18 cellular contexts compared by ENCODE assay signal in genomic region chr7:130256716-130257115, GRCh38. TPM values are rescaled to one million over a fixed set of nuclear protein-coding genes. Genes with fewer than 3 reads are reported as not detected.
DNase-seq lines count a peak whose midpoint lies in the region; ATAC-seq, FAIRE-seq and TF ChIP-seq lines count a peak whose summit lies in the region.
"Had no signal": no experiment of that assay in that cellular context is flagged by ENCODE, and none has a peak within 500 bp of the region (broad histone marks: within the 10 kb centered on the region; RNA-seq: fewer than 3 reads in every experiment).

No MANE protein-coding gene starts in this region.

- H3K9ac ChIP-seq in HUES64 (ENCODE audit: low read depth, low read length), result no peak overlapping the region
- H3K9ac ChIP-seq in H1 (replicated peaks in 1 of 4; ENCODE audit: extremely low read depth in 1 of 4, low read depth in 3 of 4, low read length in 3 of 4), result no peak overlapping the region
- peak overlapping the region; percentile 7; the same call in 1 of the 2 replicates for H3K9ac ChIP-seq in iPS-20b (ENCODE audit: low read depth, low read length)
- H3K9ac ChIP-seq in PC-3 (ENCODE audit: low read length), result no peak overlapping the region
- H3K9ac ChIP-seq: BLaER1 treated with 17β-estradiol and CSF1 and Interleukin-3, amounts not matched to agents 10 nM and 100 nM had no signal

- H3K9me2 ChIP-seq in PC-3 (replicated peaks; ENCODE audit: low read length), result no peaks in the 10 kb centered on the region

- no peak for FAIRE-seq in H1 (lab: Jason Lieb, UNC)

- no peaks in the 10 kb centered on the region for H4K20me1 ChIP-seq in H1 (replicated peaks in 1 of 2; ENCODE audit: control insufficient read depth in 1 of 2, insufficient read depth in 2 of 2, low read length in 2 of 2)
- no peaks in the 10 kb centered on the region for H4K20me1 ChIP-seq in PC-3 (ENCODE audit: low read length)
- H4K20me1 ChIP-seq: BLaER1 treated with 17β-estradiol and CSF1 and Interleukin-3, amounts not matched to agents 10 nM and 100 nM had no signal

- H3K79me2 ChIP-seq in H1 (ENCODE audit: control insufficient read depth in 1 of 2, insufficient read depth in 2 of 2, low read length in 2 of 2) (no peaks in the 10 kb centered on the region), PC-3 (ENCODE audit: low read length) (no peaks in the 10 kb centered on the region)

- no peak for TF ChIP-seq CTCF in H1 (IDR thresholded peaks at IDR 0.05; ENCODE audit: control extremely low read depth in 1 of 3, insufficient read depth in 1 of 3, low read depth in 1 of 3, low read length in 3 of 3)
- TF ChIP-seq CTCF in PC-3 (conservative IDR thresholded peaks at IDR 0.05; ENCODE audit: low read depth, low read length), result no peak
- no peak for TF ChIP-seq CTCF in mesothelial cell of epicardium (IDR thresholded peaks at IDR 0.05; ENCODE audit: unreplicated experiment)

- peaks cover 28% of the 10 kb centered on the region; the same call in 1 of the 2 replicates for H3K4me1 ChIP-seq in HUES64 (ENCODE audit: insufficient read depth, low read length)
- H3K4me1 ChIP-seq in H1 (replicated peaks in 1 of 4; ENCODE audit: control insufficient read depth in 3 of 4, insufficient read depth in 4 of 4, low read length in 3 of 4), result peaks cover 0 to 6% (median 2%) of the 10 kb centered on the region in 4 experiments; a peak in 3 of 7 replicates
- peaks cover 19% of the 10 kb centered on the region for H3K4me1 ChIP-seq in iPS-20b (ENCODE audit: insufficient read depth, low read length)
- H3K4me1 ChIP-seq in PC-3 (ENCODE audit: insufficient read depth, low read length), result no peaks in the 10 kb centered on the region
- H3K4me1 ChIP-seq: BLaER1 treated with 17β-estradiol and CSF1 and Interleukin-3, amounts not matched to agents 10 nM and 100 nM had no signal

- H3K27ac ChIP-seq in HUES64 (ENCODE audit: low read depth, low read length) (peak overlapping the region; percentile 53; the same call in 1 of the 2 replicates), H1 (ENCODE audit: low read depth, low read length) (no peak overlapping the region), iPS-20b (ENCODE audit: low read length) (no peak overlapping the region), PC-3 (ENCODE audit: low read length) (no peak overlapping the region)
- H3K27ac ChIP-seq: BLaER1 treated with 17β-estradiol and CSF1 and Interleukin-3, amounts not matched to agents 10 nM and 100 nM had no signal

- no peak overlapping the region for H4K5ac ChIP-seq in H1 (ENCODE audit: insufficient read length, low read depth, low read length)

- peak overlapping the region; percentile 88 for H4K91ac ChIP-seq in H1 (replicated peaks; ENCODE audit: insufficient read length, low read length)

- no peak overlapping the region for H2AK5ac ChIP-seq in H1 (ENCODE audit: low read depth, low read length)

- no peaks in the 10 kb centered on the region for H3K79me1 ChIP-seq in H1 (ENCODE audit: low read depth, low read length)

- H3K9me3 ChIP-seq in HUES64 (ENCODE audit: insufficient read depth, low read depth, low read length), result peaks cover 36% of the 10 kb centered on the region
- peaks cover 7 to 24% of the 10 kb centered on the region in 2 experiments; a peak in 3 of 4 replicates for H3K9me3 ChIP-seq in H1 (ENCODE audit: insufficient read depth in 2 of 2, low read depth in 1 of 2, low read length in 1 of 2)
- H3K9me3 ChIP-seq in iPS-20b (ENCODE audit: insufficient read depth, low read depth, low read length), result peaks cover 15% of the 10 kb centered on the region; the same call in 1 of the 2 replicates
- H3K9me3 ChIP-seq in PC-3 (ENCODE audit: low read length), result peaks cover 15% of the 10 kb centered on the region

- BruUV-seq in PC-3 (replicated peaks; lab: Mats Ljungman, UMichigan), result no TSS peak

- no peaks in the 10 kb centered on the region for H3K4me1 Mint-ChIP-seq in mesothelial cell of epicardium

- no peak for ATAC-seq in HG03135 (IDR thresholded peaks at IDR 0.05; ENCODE audit: unreplicated experiment)
- no peak for ATAC-seq in PC-3

- no peak overlapping the region for H3K18ac ChIP-seq in H1 (ENCODE audit: extremely low read depth, low read length)

- no peak for TF ChIP-seq EP300 in H1 (IDR thresholded peaks at IDR 0.05; ENCODE audit: borderline replicate concordance in 1 of 2, low read depth in 2 of 2, low read length in 2 of 2)

- POLR2A ChIA-PET in H1 (lab: Charles Lee; ENCODE audit: partially characterized antibody), result interaction anchor here (2.3 kb wide), 1 partner anchor 16 kb away, joined by 12 read pairs; no protein-coding TSS in a partner anchor
- POLR2A ChIA-PET in PC-3 (lab: Charles Lee; ENCODE audit: unreplicated experiment), result no interaction called here

- TF ChIP-seq POLR2A in H1 (IDR thresholded peaks at IDR 0.05; ENCODE audit: control extremely low read depth in 1 of 2, low read depth in 2 of 2, low read length in 2 of 2), result no peak

- H2BK20ac ChIP-seq in H1 (ENCODE audit: low read length), result 0 out of 2 replicates have a peak overlapping the region, but pooled peaks have one; percentile 18

- H2BK120ac ChIP-seq in H1 (replicated peaks; ENCODE audit: low read depth, low read length), result no peak overlapping the region

- H3K23ac ChIP-seq in H1 (ENCODE audit: insufficient read length), result no peak overlapping the region

- H3K56ac ChIP-seq in H1 (replicated peaks; ENCODE audit: insufficient read length, low read depth, low read length), result no peak overlapping the region

- no peak overlapping the region for H3K4ac ChIP-seq in H1 (replicated peaks; ENCODE audit: insufficient read length, low read depth, low read length)

- DNase-seq in H7, result peak; percentile 29
- DNase-seq in H1 (ENCODE audit: low read depth in 1 of 2, low spot score in 2 of 2), result no peak
- no peak for DNase-seq in PC-3
- no peak for DNase-seq in NCI-H2227 treated with DMSO at 0.1 percent for 48 hours (lab: John Stamatoyannopoulos, UW)
- DNase-seq in mesothelial cell of epicardium (ENCODE audit: low spot score in 2 of 2, unreplicated experiment in 2 of 2), result no peak
- DNase-seq: ACHN; Calu3; CD4-positive, alpha-beta T cell; DMS 273 treated with DMSO at 0.1 percent for 48 hours had no signal

- peaks cover 44% of the 10 kb centered on the region for H3K9me3 Mint-ChIP-seq in mesothelial cell of epicardium

- H4K8ac ChIP-seq in H1 (ENCODE audit: extremely low read depth, insufficient read depth, low read length), result no peak overlapping the region

- WGBS in HUES64, result 40% methylated on average over 2 of the region's 2 CpGs
- 76% methylated on average over 2 of the region's 2 CpGs; no CpG with 5 or more reads in 1 of the 2 experiments for WGBS in H1 (ENCODE audit: extremely low coverage in 1 of 2, insufficient coverage in 1 of 2, insufficient read length in 1 of 2, insufficient replicate concordance in 2 of 2, low coverage in 1 of 2, low lambda C conversion rate in 2 of 2, missing lambda C conversion rate in 1 of 2), 2 experiments

- no peaks in the 10 kb centered on the region for H3K23me2 ChIP-seq in H1 (ENCODE audit: low read depth, low read length)

- H3K4me2 ChIP-seq in H1 (ENCODE audit: insufficient read depth in 1 of 2, low read depth in 2 of 2, low read length in 2 of 2) (no peak overlapping the region), PC-3 (ENCODE audit: low read length) (no peak overlapping the region)
- H3K4me2 ChIP-seq: BLaER1 treated with 17β-estradiol and CSF1 and Interleukin-3, amounts not matched to agents 10 nM and 100 nM had no signal

- no peak overlapping the region for H3K27ac Mint-ChIP-seq in mesothelial cell of epicardium
- H3K27ac Mint-ChIP-seq: CD4-positive, alpha-beta T cell had no signal

- H3K36me3 ChIP-seq in H7 (replicated peaks; ENCODE audit: control insufficient read depth, insufficient read depth, low read length) (no peaks in the 10 kb centered on the region), HUES64 (ENCODE audit: insufficient read depth, low read length) (no peaks in the 10 kb centered on the region), H1 (ENCODE audit: control insufficient read depth in 2 of 4, insufficient read depth in 4 of 4, low read length in 3 of 4) (peaks cover 0 to 2% (median 0%) of the 10 kb centered on the region in 4 experiments; a peak in 1 of 8 replicates), iPS-20b (ENCODE audit: insufficient read depth, low read depth, low read length) (no peaks in the 10 kb centered on the region), PC-3 (ENCODE audit: low read depth, low read length) (no peaks in the 10 kb centered on the region; the same call in 1 of the 2 replicates)
- H3K36me3 ChIP-seq: BLaER1 treated with 17β-estradiol and CSF1 and Interleukin-3, amounts not matched to agents 10 nM and 100 nM had no signal

- no peaks in the 10 kb centered on the region for H3K27me3 ChIP-seq in H7 (ENCODE audit: control insufficient read depth, insufficient read depth, low read length)
- H3K27me3 ChIP-seq in HUES64 (ENCODE audit: insufficient read depth, low read length), result no peaks in the 10 kb centered on the region
- no peaks in the 10 kb centered on the region for H3K27me3 ChIP-seq in H1 (replicated peaks in 1 of 4; ENCODE audit: control insufficient read depth in 3 of 4, extremely low read depth in 1 of 4, insufficient read depth in 3 of 4, low read length in 3 of 4)
- H3K27me3 ChIP-seq in iPS-20b (ENCODE audit: insufficient read depth, low read length), result no peaks in the 10 kb centered on the region
- H3K27me3 ChIP-seq in PC-3 (ENCODE audit: low read length), result no peaks in the 10 kb centered on the region
- H3K27me3 ChIP-seq: BLaER1 treated with 17β-estradiol and CSF1 and Interleukin-3, amounts not matched to agents 10 nM and 100 nM had no signal

- no peak overlapping the region for H3K14ac ChIP-seq in H1 (ENCODE audit: insufficient read length)

- H3K4me3 Mint-ChIP-seq in mesothelial cell of epicardium, result no peak overlapping the region
- H3K4me3 Mint-ChIP-seq: CD4-positive, alpha-beta T cell had no signal

- no peak overlapping the region for H2BK12ac ChIP-seq in H1 (ENCODE audit: low read depth, low read length)

- no peaks in the 10 kb centered on the region for H3F3A ChIP-seq in PC-3 (ENCODE audit: low read length, unreplicated experiment)

- H3K27me3 Mint-ChIP-seq in mesothelial cell of epicardium (ENCODE audit: low read depth), result no peaks in the 10 kb centered on the region
- H3K27me3 Mint-ChIP-seq: CD4-positive, alpha-beta T cell had no signal

- H3K4me3 ChIP-seq in H7 (ENCODE audit: insufficient read depth, low read depth, low read length), result no peak overlapping the region
- no peak overlapping the region for H3K4me3 ChIP-seq in HUES64 (ENCODE audit: low read length)
- no peak overlapping the region for H3K4me3 ChIP-seq in H1 (ENCODE audit: extremely low read depth in 1 of 4, insufficient read depth in 2 of 4, low read depth in 3 of 4, low read length in 4 of 4)
- H3K4me3 ChIP-seq in iPS-20b (ENCODE audit: low read length), result no peak overlapping the region
- no peak overlapping the region for H3K4me3 ChIP-seq in PC-3 (ENCODE audit: low read length)
- H3K4me3 ChIP-seq: BLaER1 treated with 17β-estradiol and CSF1 and Interleukin-3, amounts not matched to agents 10 nM and 100 nM had no signal

- intact Hi-C loops in PC-3 (cut with micrococcal nuclease), result no loop called here

- no peak overlapping the region for H2BK5ac ChIP-seq in H1 (ENCODE audit: low read depth, low read length)

- no peak for TF ChIP-seq RAD21 in H1 (IDR thresholded peaks at IDR 0.05 in 1 of 2, conservative IDR thresholded peaks at IDR 0.05 in 1 of 2; ENCODE audit: low read depth in 2 of 2, low read length in 2 of 2)

- CTCF ChIA-PET in H1 (lab: Charles Lee; ENCODE audit: partially characterized antibody) (interaction anchor here (0.8 to 1.6 kb wide), 4 partner anchors 22 to 296 kb away, joined by 3 to 5 read pairs (median 4); no protein-coding TSS in a partner anchor), PC-3 (lab: Charles Lee) (no interaction called here)

- peaks cover 17% of the 10 kb centered on the region for H3K36me3 Mint-ChIP-seq in mesothelial cell of epicardium

- H2BK15ac ChIP-seq in H1 (ENCODE audit: low read length), result no peak overlapping the region

- no peak overlapping the region for H2AFZ ChIP-seq in H1 (ENCODE audit: low read length)
- H2AFZ ChIP-seq in PC-3 (ENCODE audit: low read length), result no peak overlapping the region

RNA-seq across cellular contexts. Expression of gene CPA2, which starts 9.9 kb away (rescaled TPM):
- total RNA-seq in H7 (2014; rRNA removed; shearing (Covaris generic)), result not detected in 2 replicates
- polyA plus RNA-seq in HUES64 (2013, experiment 1 of 2), result 0.50 TPM
- not detected for polyA plus RNA-seq in HUES64 (2013, experiment 2 of 2)
- total RNA-seq in H1 (2021; fragmentation: NEBNext Ultra II Directional; extraction: Animal tissue kit (Norgen Biotek cat#: 25700)), result 0.31 TPM in 1 of 2 replicates, not detected in the other
- polyA plus RNA-seq in H1 (2011; rRNA removed), result 0.21 and 0.22 TPM in 2 replicates
- 0.25 TPM for polyA plus RNA-seq in H1 (2011; cell fraction: cytosol; rRNA removed)
- polyA plus RNA-seq in H1 (2011; cell fraction: nucleus; rRNA removed), result 0.16 TPM
- polyA plus RNA-seq in H1 (2012, experiment 1 of 2), result 0.19 TPM in 1 of 4 replicates, not detected in the others
- not detected for polyA plus RNA-seq in H1 (2012, experiment 2 of 2)
- 0.12 TPM for polyA plus RNA-seq in H1 (2013, experiment 1 of 2)
- 0.11 TPM for polyA plus RNA-seq in H1 (2013, experiment 2 of 2)
- polyA minus RNA-seq in H1 (2011; rRNA and poly(A)+ RNA removed), result 0.17 and 0.54 TPM in 2 replicates
- not detected for polyA minus RNA-seq in H1 (2011; cell fraction: cytosol; rRNA and poly(A)+ RNA removed)
- polyA minus RNA-seq in H1 (2011; cell fraction: nucleus; rRNA and poly(A)+ RNA removed), result not detected
- total RNA-seq in PC-3 (2014; rRNA removed) (not detected in 2 replicates), mesothelial cell of epicardium (0.54 to 0.73 TPM (median 0.72 TPM) in 3 replicates)
- total RNA-seq: A172; Calu3; CD4-positive, alpha-beta T cell; G401; H4; HT-29 had no signal

RNA-seq across cellular contexts. Expression of gene CPA4, which starts 36.2 kb away (rescaled TPM):
- not detected in 2 replicates for total RNA-seq in H7 (2014; rRNA removed; shearing (Covaris generic))
- polyA plus RNA-seq in HUES64 (2013, experiment 1 of 2), result not detected
- polyA plus RNA-seq in HUES64 (2013, experiment 2 of 2), result 0.44 TPM
- not detected in 2 replicates for total RNA-seq in H1 (2021; fragmentation: NEBNext Ultra II Directional; extraction: Animal tissue kit (Norgen Biotek cat#: 25700))
- polyA plus RNA-seq in H1 (2011; rRNA removed), result 0.03 TPM in 1 of 2 replicates, not detected in the other
- polyA plus RNA-seq in H1 (2011; cell fraction: cytosol; rRNA removed), result not detected
- 0.03 TPM for polyA plus RNA-seq in H1 (2011; cell fraction: nucleus; rRNA removed)
- 0.29 TPM in 1 of 4 replicates, not detected in the others for polyA plus RNA-seq in H1 (2012, experiment 1 of 2)
- not detected for polyA plus RNA-seq in H1 (2012, experiment 2 of 2)
- polyA plus RNA-seq in H1 (2013, experiment 1 of 2), result 0.08 TPM
- 0.09 TPM for polyA plus RNA-seq in H1 (2013, experiment 2 of 2)
- polyA minus RNA-seq in H1 (2011; rRNA and poly(A)+ RNA removed), result not detected in 2 replicates
- not detected for polyA minus RNA-seq in H1 (2011; cell fraction: cytosol; rRNA and poly(A)+ RNA removed)
- not detected for polyA minus RNA-seq in H1 (2011; cell fraction: nucleus; rRNA and poly(A)+ RNA removed)
- 10.1 and 22.1 TPM in 2 replicates for total RNA-seq in PC-3 (2014; rRNA removed)
- 3.9 to 5.8 TPM (median 4.1 TPM) in 3 replicates for total RNA-seq in mesothelial cell of epicardium
- total RNA-seq: Calu3; CD4-positive, alpha-beta T cell; G401; HT-29 had no signal

RNA-seq across cellular contexts. Expression of gene SSMEM1, which starts 49.1 kb away (rescaled TPM):
- not detected in 2 replicates for total RNA-seq in H7 (2014; rRNA removed; shearing (Covaris generic))
- polyA plus RNA-seq in HUES64 (2013, experiment 1 of 2), result not detected
- not detected for polyA plus RNA-seq in HUES64 (2013, experiment 2 of 2)
- not detected in 2 replicates for total RNA-seq in H1 (2021; fragmentation: NEBNext Ultra II Directional; extraction: Animal tissue kit (Norgen Biotek cat#: 25700))
- polyA plus RNA-seq in H1 (2011; rRNA removed), result not detected in 2 replicates
- polyA plus RNA-seq in H1 (2011; cell fraction: cytosol; rRNA removed), result not detected
- not detected for polyA plus RNA-seq in H1 (2011; cell fraction: nucleus; rRNA removed)
- not detected in 4 replicates for polyA plus RNA-seq in H1 (2012, experiment 1 of 2)
- not detected for polyA plus RNA-seq in H1 (2012, experiment 2 of 2)
- not detected for polyA plus RNA-seq in H1 (2013, experiment 1 of 2)
- not detected for polyA plus RNA-seq in H1 (2013, experiment 2 of 2)
- not detected in 2 replicates for polyA minus RNA-seq in H1 (2011; rRNA and poly(A)+ RNA removed)
- polyA minus RNA-seq in H1 (2011; cell fraction: cytosol; rRNA and poly(A)+ RNA removed), result not detected
- not detected for polyA minus RNA-seq in H1 (2011; cell fraction: nucleus; rRNA and poly(A)+ RNA removed)
- not detected in 2 replicates for total RNA-seq in PC-3 (2014; rRNA removed)
- total RNA-seq in mesothelial cell of epicardium, result not detected in 3 replicates
- total RNA-seq: A172; Calu3; CD4-positive, alpha-beta T cell; Daoy; G401; H4; HT-29 had no signal

RNA-seq across cellular contexts. Expression of gene TMEM209, which starts 51.5 kb away (rescaled TPM):
- 25.1 and 25.5 TPM in 2 replicates for total RNA-seq in H7 (2014; rRNA removed; shearing (Covaris generic))
- polyA plus RNA-seq in HUES64 (2013, experiment 1 of 2), result 17.6 TPM
- 23.5 TPM for polyA plus RNA-seq in HUES64 (2013, experiment 2 of 2)
- 25.6 and 28.5 TPM in 2 replicates for total RNA-seq in H1 (2021; fragmentation: NEBNext Ultra II Directional; extraction: Animal tissue kit (Norgen Biotek cat#: 25700))
- 23.5 and 30.5 TPM in 2 replicates for polyA plus RNA-seq in H1 (2011; rRNA removed)
- 19.5 TPM for polyA plus RNA-seq in H1 (2011; cell fraction: cytosol; rRNA removed)
- polyA plus RNA-seq in H1 (2011; cell fraction: nucleus; rRNA removed), result 17.3 TPM
- 15.2 to 24.1 TPM (median 20.1 TPM) in 4 replicates for polyA plus RNA-seq in H1 (2012, experiment 1 of 2)
- polyA plus RNA-seq in H1 (2012, experiment 2 of 2), result 2.5 TPM
- polyA plus RNA-seq in H1 (2013, experiment 1 of 2), result 46.3 TPM
- polyA plus RNA-seq in H1 (2013, experiment 2 of 2), result 53.9 TPM
- 85.0 and 90.6 TPM in 2 replicates for polyA minus RNA-seq in H1 (2011; rRNA and poly(A)+ RNA removed)
- polyA minus RNA-seq in H1 (2011; cell fraction: cytosol; rRNA and poly(A)+ RNA removed), result 24.1 TPM
- polyA minus RNA-seq in H1 (2011; cell fraction: nucleus; rRNA and poly(A)+ RNA removed), result 33.1 TPM
- total RNA-seq in PC-3 (2014; rRNA removed) (17.7 and 23.2 TPM in 2 replicates), mesothelial cell of epicardium (23.9 to 27.8 TPM (median 23.9 TPM) in 3 replicates)
